Comparison of ENCODE assay signal across 18 cellular contexts in genomic region chr9:113863345-113863744, GRCh38. TPM values are rescaled to one million over a fixed set of nuclear protein-coding genes. Genes with fewer than 3 reads are reported as not detected.
DNase-seq lines count a peak whose midpoint lies in the region; ATAC-seq and TF ChIP-seq lines count a peak whose summit lies in the region.
"Had no signal": no experiment of that assay in that cellular context is flagged by ENCODE, and none has a peak within 500 bp of the region (broad histone marks: within the 10 kb centered on the region; RNA-seq: fewer than 3 reads in every experiment).

No MANE protein-coding gene starts in this region.

- no peaks in the 10 kb centered on the region for H3K36me3 Mint-ChIP-seq in activated CD4-positive, alpha-beta T cell treated with anti-CD3 and anti-CD28 coated beads, Interleukin-2, amount 10 ng/mL, durations not matched to agents 24 days and 14 days (ENCODE audit: low read depth)
- H3K36me3 Mint-ChIP-seq in nephron progenitor cell (ENCODE audit: low read depth), result no peaks in the 10 kb centered on the region
- H3K36me3 Mint-ChIP-seq: CD14-positive monocyte; CD8-positive, alpha-beta memory T cell had no signal

- peak; percentile 21 for DNase-seq in activated CD4-positive, alpha-beta T cell treated with anti-CD3 and anti-CD28 coated beads, Interleukin-2, amount 10 ng/mL, durations not matched to agents 24 days and 14 days
- DNase-seq in activated CD4-positive, alpha-beta T cell treated with anti-CD3 and anti-CD28 coated beads, Interleukin-2, amount 50 U/mL, for 4 hours, result no peak
- DNase-seq in nephron progenitor cell, result no peak
- DNase-seq in NCI-H524 (lab: John Stamatoyannopoulos, UW), result no peak
- DNase-seq: 8988T; ACHN; AML-193; BE2C; CD4-positive, alpha-beta T cell; CD8-positive, alpha-beta memory T cell; DMS 273 treated with DMSO at 0.1 percent for 48 hours; DND-41; GOT3; HFFc6 had no signal

- H3K27me3 Mint-ChIP-seq in activated CD4-positive, alpha-beta T cell treated with anti-CD3 and anti-CD28 coated beads, Interleukin-2, amount 10 ng/mL, durations not matched to agents 24 days and 14 days, result peaks cover 6% of the 10 kb centered on the region
- H3K27me3 Mint-ChIP-seq in nephron progenitor cell (ENCODE audit: low read depth, poor library complexity), result peaks cover 4% of the 10 kb centered on the region

- no peak overlapping the region for H3K4me3 Mint-ChIP-seq in activated CD4-positive, alpha-beta T cell treated with anti-CD3 and anti-CD28 coated beads, Interleukin-2, amount 10 ng/mL, durations not matched to agents 24 days and 14 days
- H3K4me3 Mint-ChIP-seq in nephron progenitor cell, result no peak overlapping the region
- H3K4me3 Mint-ChIP-seq: CD14-positive monocyte; CD4-positive, alpha-beta T cell; CD8-positive, alpha-beta memory T cell; HFFc6 had no signal

- no peaks in the 10 kb centered on the region for H3K9me3 Mint-ChIP-seq in activated CD4-positive, alpha-beta T cell treated with anti-CD3 and anti-CD28 coated beads, Interleukin-2, amount 10 ng/mL, durations not matched to agents 24 days and 14 days
- H3K9me3 Mint-ChIP-seq in nephron progenitor cell, result no peaks in the 10 kb centered on the region
- H3K9me3 Mint-ChIP-seq: CD4-positive, alpha-beta T cell; HFFc6 had no signal

- TF ChIP-seq CTCF in nephron progenitor cell (IDR thresholded peaks at IDR 0.05), result no peak

- no peaks in the 10 kb centered on the region for H3K4me1 Mint-ChIP-seq in activated CD4-positive, alpha-beta T cell treated with anti-CD3 and anti-CD28 coated beads, Interleukin-2, amount 10 ng/mL, durations not matched to agents 24 days and 14 days
- H3K4me1 Mint-ChIP-seq in nephron progenitor cell, result no peaks in the 10 kb centered on the region
- H3K4me1 Mint-ChIP-seq: CD8-positive, alpha-beta memory T cell had no signal

- ATAC-seq in esophagus mucosa, result peak; percentile 39
- ATAC-seq in HG02973 (IDR thresholded peaks at IDR 0.05; ENCODE audit: unreplicated experiment), result no peak
- ATAC-seq: A549 had no signal

- intact Hi-C loops in activated CD4-positive, alpha-beta T cell treated with anti-CD3 and anti-CD28 coated beads, Interleukin-2, amount 10 ng/mL, durations not matched to agents 24 days and 14 days (cut with micrococcal nuclease), result no loop called here

- H3K27ac Mint-ChIP-seq in activated CD4-positive, alpha-beta T cell treated with anti-CD3 and anti-CD28 coated beads, Interleukin-2, amount 10 ng/mL, durations not matched to agents 24 days and 14 days, result no peak overlapping the region
- H3K27ac Mint-ChIP-seq in nephron progenitor cell, result peak overlapping the region; percentile 24
- H3K27ac Mint-ChIP-seq: CD4-positive, alpha-beta T cell; CD8-positive, alpha-beta memory T cell; HFFc6 had no signal

RNA-seq across cellular contexts. Expression of gene ZNF618, which starts 12.8 kb away (rescaled TPM):
- total RNA-seq in activated CD4-positive, alpha-beta T cell treated with anti-CD3 and anti-CD28 coated beads, Interleukin-2, amount 10 ng/mL, durations not matched to agents 24 days and 14 days, result 0.14 and 0.19 TPM in 2 replicates
- total RNA-seq in esophagus mucosa, result 2.0 TPM
